ENCODE assay signal across 32 cellular contexts in the genomic region with DNA sequence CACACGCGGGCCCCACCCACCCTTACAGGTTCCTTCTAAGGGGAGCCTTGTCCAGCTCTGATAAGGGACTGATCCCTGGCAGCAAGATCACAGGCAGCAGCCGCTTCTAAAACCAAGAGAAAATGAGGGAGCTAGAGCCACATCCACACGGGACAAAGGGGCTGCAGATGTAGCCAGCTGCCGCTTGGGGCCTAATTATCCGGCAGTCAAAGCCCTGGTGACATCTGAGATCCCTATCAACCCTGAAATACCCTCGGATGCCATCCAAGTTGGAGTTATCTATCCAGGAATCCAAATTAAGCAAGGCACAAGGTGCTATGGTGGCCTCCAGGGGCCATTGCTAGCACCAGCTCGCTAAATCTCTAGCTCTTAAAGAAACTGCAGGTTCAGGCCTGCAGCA.
"Had no signal": no experiment of that assay in that cellular context is flagged by ENCODE, and none has a peak within 500 bp of the region (broad histone marks: within the 10 kb centered on the region; RNA-seq: fewer than 3 reads in every experiment).

No MANE protein-coding gene starts in this region.

- DNase-seq: activated CD4-positive, alpha-beta T cell treated with anti-CD3 and anti-CD28 coated beads for 36 hours; activated CD4-positive, alpha-beta T cell treated with anti-CD3 and anti-CD28 coated beads, Interleukin-2, amount 10 ng/mL, durations not matched to agents 7 days and 5 days; activated CD4-positive, alpha-beta T cell treated with anti-CD3 and anti-CD28 coated beads, Interleukin-2, amount 50 U/mL, for 48 hours; activated CD8-positive, alpha-beta T cell treated with anti-CD3 and anti-CD28 coated beads, Interleukin-2, amount 10 ng/mL, durations not matched to agents 7 days and 5 days; activated gamma-delta T cell treated with Interleukin-2 at 50 U/mL for 16 hours; activated naive CD4-positive, alpha-beta T cell treated with anti-CD3 and anti-CD28 coated beads for 36 hours; activated naive CD8-positive, alpha-beta T cell treated with anti-CD3 and anti-CD28 coated beads, Interleukin-2, amount 50 U/mL, for 24 hours; activated T-cell treated with anti-CD3 and anti-CD28 coated beads, Interleukin-2, amount 50 U/mL, for 24 hours; anterior cingulate cortex; caudate nucleus; cerebellar nuclear complex; NCI-H1105; NCI-H1417 treated with DMSO at 0.1 percent for 48 hours; NCI-H1694; NCI-H1930; NCI-H2081 treated with DMSO at 0.1 percent for 48 hours; NCI-H226; NCI-H446 treated with DMSO at 0.1 percent for 48 hours; NCI-H69; NCI-H82; NK-92 treated with Interleukin-12 subunit alpha and Interleukin-12 subunit beta, amount 100 ng/mL, for 24 hours; PC-3; Peyer's patch; RPMI8226; SIG-M5 had no signal

- H3K4me3 ChIP-seq: K562, Peyer's patch had no signal

- H3K4me3 Mint-ChIP-seq: activated CD4-positive, alpha-beta T cell treated with anti-CD3 and anti-CD28 coated beads for 36 hours; activated CD4-positive, alpha-beta T cell treated with anti-CD3 and anti-CD28 coated beads, Interleukin-2, amount 10 ng/mL, durations not matched to agents 7 days and 5 days; activated CD8-positive, alpha-beta T cell treated with anti-CD3 and anti-CD28 coated beads, Interleukin-2, amount 10 ng/mL, durations not matched to agents 7 days and 5 days; activated naive CD4-positive, alpha-beta T cell treated with anti-CD3 and anti-CD28 coated beads for 36 hours; activated naive CD8-positive, alpha-beta T cell treated with anti-CD3 and anti-CD28 coated beads, Interleukin-2, amount 50 U/mL, for 24 hours; activated T-cell treated with anti-CD3 and anti-CD28 coated beads, Interleukin-2, amount 50 U/mL, for 24 hours; activated T-helper 1 cell treated with anti-CD3 and anti-CD28 coated beads, Interleukin-12 subunit alpha, Interleukin-12 subunit beta, Interleukin-2, Interleukin-4 antibody, amounts not matched to agents 30 ng/mL and 10 ng/mL and 1 ng/mL, durations not matched to agents 14 hours and 24 hours and 36 hours; brain; T-helper 1 cell treated with Interleukin-12 subunit alpha and Interleukin-12 subunit beta and Interleukin-4 antibody, amounts not matched to agents 30 μg/mL and 1 μg/mL, for 36 hours; T-helper 2 cell treated with Interferon-gamma antibody and Interleukin-4, amounts not matched to agents 5 μg/mL and 100 μg/mL, for 36 hours had no signal

- H3K4me1 Mint-ChIP-seq: activated CD4-positive, alpha-beta T cell treated with anti-CD3 and anti-CD28 coated beads for 36 hours; activated CD4-positive, alpha-beta T cell treated with anti-CD3 and anti-CD28 coated beads, Interleukin-2, amount 10 ng/mL, durations not matched to agents 7 days and 5 days; activated naive CD8-positive, alpha-beta T cell treated with anti-CD3 and anti-CD28 coated beads, Interleukin-2, amount 50 U/mL, for 24 hours had no signal

- H3K4me1 ChIP-seq: Peyer's patch had no signal

- H3K9me3 ChIP-seq: Peyer's patch had no signal

- H3K36me3 Mint-ChIP-seq: activated naive CD4-positive, alpha-beta T cell treated with anti-CD3 and anti-CD28 coated beads, Interleukin-2, amount 50 U/mL, for 72 hours; brain had no signal

- ATAC-seq: activated CD4-positive, alpha-beta T cell treated with anti-CD3 and anti-CD28 coated beads for 36 hours; activated CD4-positive, CD25-positive, alpha-beta regulatory T cell treated with anti-CD3 and anti-CD28 coated beads, Interleukin-2, amount 50 U/mL, for 24 hours; activated CD8-positive, alpha-beta T cell treated with anti-CD3 and anti-CD28 coated beads, Interleukin-2, amount 10 ng/mL, durations not matched to agents 7 days and 5 days; activated naive CD4-positive, alpha-beta T cell treated with anti-CD3 and anti-CD28 coated beads, Interleukin-2, amount 50 U/mL, for 72 hours; activated naive CD8-positive, alpha-beta T cell treated with anti-CD3 and anti-CD28 coated beads, Interleukin-2, amount 50 U/mL, for 24 hours; K562; PC-3 had no signal

- H3K27ac ChIP-seq: Peyer's patch had no signal

- H3K9me3 Mint-ChIP-seq: activated CD4-positive, alpha-beta T cell treated with anti-CD3 and anti-CD28 coated beads, Interleukin-2, amount 10 ng/mL, durations not matched to agents 7 days and 5 days; activated naive CD4-positive, alpha-beta T cell treated with anti-CD3 and anti-CD28 coated beads for 36 hours; activated naive CD4-positive, alpha-beta T cell treated with anti-CD3 and anti-CD28 coated beads, Interleukin-2, amount 50 U/mL, for 72 hours; activated naive CD8-positive, alpha-beta T cell treated with anti-CD3 and anti-CD28 coated beads, Interleukin-2, amount 50 U/mL, for 24 hours; activated T-cell treated with anti-CD3 and anti-CD28 coated beads, Interleukin-2, amount 50 U/mL, for 24 hours; activated T-helper 1 cell treated with anti-CD3 and anti-CD28 coated beads, Interleukin-12 subunit alpha, Interleukin-12 subunit beta, Interleukin-2, Interleukin-4 antibody, amounts not matched to agents 30 ng/mL and 10 ng/mL and 1 ng/mL, durations not matched to agents 14 hours and 24 hours and 36 hours; T-helper 1 cell treated with Interleukin-12 subunit alpha and Interleukin-12 subunit beta and Interleukin-4 antibody, amounts not matched to agents 30 μg/mL and 1 μg/mL, for 36 hours; T-helper 2 cell treated with Interferon-gamma antibody and Interleukin-4, amounts not matched to agents 5 μg/mL and 100 μg/mL, for 36 hours had no signal

- H3K27me3 ChIP-seq: Peyer's patch had no signal

- H3K36me3 ChIP-seq: Peyer's patch had no signal
